1 cellular context compared by ENCODE assay signal in the genomic region with DNA sequence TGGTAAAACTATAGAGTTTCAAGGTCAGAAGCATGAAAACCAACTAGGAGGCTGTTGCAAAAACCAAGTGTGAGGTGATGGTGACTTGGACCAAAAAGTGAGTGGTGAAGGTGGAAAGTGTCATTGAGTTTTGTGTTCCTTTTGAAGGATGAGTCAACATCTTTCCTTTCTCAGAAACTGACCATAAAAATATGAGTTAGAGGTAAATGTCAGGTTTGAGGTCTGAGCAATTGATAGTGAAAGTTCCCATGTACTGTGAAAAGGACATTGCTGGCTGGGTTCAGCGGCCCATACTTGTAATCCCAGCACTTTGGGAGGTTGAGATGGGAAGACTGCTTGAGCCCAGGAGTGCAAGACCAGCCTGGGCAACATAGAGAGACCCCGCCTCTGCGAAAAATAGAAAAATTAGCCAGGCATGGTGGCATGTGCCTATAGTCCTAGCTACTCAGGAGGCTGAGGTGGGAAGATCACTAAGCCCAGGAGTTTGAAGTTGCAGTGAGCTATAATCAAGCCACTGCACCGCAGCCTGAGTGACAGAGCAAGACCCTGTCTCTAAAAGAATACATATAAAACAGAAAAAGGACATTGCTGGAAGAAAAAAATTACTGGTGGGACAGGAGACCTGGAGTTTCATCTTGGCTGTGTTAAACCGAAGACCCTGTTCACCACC.
TF ChIP-seq lines count a peak whose summit lies in the region.

No MANE protein-coding gene starts in this region.

TF ChIP-seq in SK-N-SH, 30 proteins besides CTCF, POLR2A, EP300 and RAD21 (continued from another document):
- TF ChIP-seq, protein P1, sequence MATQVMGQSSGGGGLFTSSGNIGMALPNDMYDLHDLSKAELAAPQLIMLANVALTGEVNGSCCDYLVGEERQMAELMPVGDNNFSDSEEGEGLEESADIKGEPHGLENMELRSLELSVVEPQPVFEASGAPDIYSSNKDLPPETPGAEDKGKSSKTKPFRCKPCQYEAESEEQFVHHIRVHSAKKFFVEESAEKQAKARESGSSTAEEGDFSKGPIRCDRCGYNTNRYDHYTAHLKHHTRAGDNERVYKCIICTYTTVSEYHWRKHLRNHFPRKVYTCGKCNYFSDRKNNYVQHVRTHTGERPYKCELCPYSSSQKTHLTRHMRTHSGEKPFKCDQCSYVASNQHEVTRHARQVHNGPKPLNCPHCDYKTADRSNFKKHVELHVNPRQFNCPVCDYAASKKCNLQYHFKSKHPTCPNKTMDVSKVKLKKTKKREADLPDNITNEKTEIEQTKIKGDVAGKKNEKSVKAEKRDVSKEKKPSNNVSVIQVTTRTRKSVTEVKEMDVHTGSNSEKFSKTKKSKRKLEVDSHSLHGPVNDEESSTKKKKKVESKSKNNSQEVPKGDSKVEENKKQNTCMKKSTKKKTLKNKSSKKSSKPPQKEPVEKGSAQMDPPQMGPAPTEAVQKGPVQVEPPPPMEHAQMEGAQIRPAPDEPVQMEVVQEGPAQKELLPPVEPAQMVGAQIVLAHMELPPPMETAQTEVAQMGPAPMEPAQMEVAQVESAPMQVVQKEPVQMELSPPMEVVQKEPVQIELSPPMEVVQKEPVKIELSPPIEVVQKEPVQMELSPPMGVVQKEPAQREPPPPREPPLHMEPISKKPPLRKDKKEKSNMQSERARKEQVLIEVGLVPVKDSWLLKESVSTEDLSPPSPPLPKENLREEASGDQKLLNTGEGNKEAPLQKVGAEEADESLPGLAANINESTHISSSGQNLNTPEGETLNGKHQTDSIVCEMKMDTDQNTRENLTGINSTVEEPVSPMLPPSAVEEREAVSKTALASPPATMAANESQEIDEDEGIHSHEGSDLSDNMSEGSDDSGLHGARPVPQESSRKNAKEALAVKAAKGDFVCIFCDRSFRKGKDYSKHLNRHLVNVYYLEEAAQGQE (IDR thresholded peaks at IDR 0.05; ENCODE audit: low read depth, low read length), result no peak
- TF ChIP-seq, protein P2, sequence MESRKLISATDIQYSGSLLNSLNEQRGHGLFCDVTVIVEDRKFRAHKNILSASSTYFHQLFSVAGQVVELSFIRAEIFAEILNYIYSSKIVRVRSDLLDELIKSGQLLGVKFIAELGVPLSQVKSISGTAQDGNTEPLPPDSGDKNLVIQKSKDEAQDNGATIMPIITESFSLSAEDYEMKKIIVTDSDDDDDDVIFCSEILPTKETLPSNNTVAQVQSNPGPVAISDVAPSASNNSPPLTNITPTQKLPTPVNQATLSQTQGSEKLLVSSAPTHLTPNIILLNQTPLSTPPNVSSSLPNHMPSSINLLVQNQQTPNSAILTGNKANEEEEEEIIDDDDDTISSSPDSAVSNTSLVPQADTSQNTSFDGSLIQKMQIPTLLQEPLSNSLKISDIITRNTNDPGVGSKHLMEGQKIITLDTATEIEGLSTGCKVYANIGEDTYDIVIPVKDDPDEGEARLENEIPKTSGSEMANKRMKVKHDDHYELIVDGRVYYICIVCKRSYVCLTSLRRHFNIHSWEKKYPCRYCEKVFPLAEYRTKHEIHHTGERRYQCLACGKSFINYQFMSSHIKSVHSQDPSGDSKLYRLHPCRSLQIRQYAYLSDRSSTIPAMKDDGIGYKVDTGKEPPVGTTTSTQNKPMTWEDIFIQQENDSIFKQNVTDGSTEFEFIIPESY (IDR thresholded peaks at IDR 0.05; ENCODE audit: borderline replicate concordance, low read depth), result no peak
- no peak for TF ChIP-seq RFX5 (IDR thresholded peaks at IDR 0.05; ENCODE audit: low read length)
- TF ChIP-seq, protein P3, sequence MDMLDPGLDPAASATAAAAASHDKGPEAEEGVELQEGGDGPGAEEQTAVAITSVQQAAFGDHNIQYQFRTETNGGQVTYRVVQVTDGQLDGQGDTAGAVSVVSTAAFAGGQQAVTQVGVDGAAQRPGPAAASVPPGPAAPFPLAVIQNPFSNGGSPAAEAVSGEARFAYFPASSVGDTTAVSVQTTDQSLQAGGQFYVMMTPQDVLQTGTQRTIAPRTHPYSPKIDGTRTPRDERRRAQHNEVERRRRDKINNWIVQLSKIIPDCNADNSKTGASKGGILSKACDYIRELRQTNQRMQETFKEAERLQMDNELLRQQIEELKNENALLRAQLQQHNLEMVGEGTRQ (IDR thresholded peaks at IDR 0.05; ENCODE audit: borderline replicate concordance, low read depth, low read length), result no peak
- TF ChIP-seq FOSL2 (IDR thresholded peaks at IDR 0.05; ENCODE audit: borderline replicate concordance, low read depth), result no peak
- no peak for TF ChIP-seq TEAD4 (IDR thresholded peaks at IDR 0.05; ENCODE audit: borderline replicate concordance, insufficient read depth)
- no peak for TF ChIP-seq NFIC (IDR thresholded peaks at IDR 0.05; ENCODE audit: borderline replicate concordance)
TF ChIP-seq in SK-N-SH: peak in this region for 0.
